ENCODE assay signal across 1 cellular context in genomic region chr5:76657683-76658311, GRCh38.
TF ChIP-seq lines count a peak whose summit lies in the region.

No MANE protein-coding gene starts in this region.

TF ChIP-seq in K562, 482 proteins besides CTCF, POLR2A, EP300 and RAD21 (continued from another document and continues in another):
- TF ChIP-seq ZBTB12 (CRISPR knock-in tag; IDR thresholded peaks at IDR 0.05) (no peak), CEBPG (CRISPR knock-in tag; IDR thresholded peaks at IDR 0.05) (no peak), CEBPG (tag; conservative IDR thresholded peaks at IDR 0.05 in 1 of 2, IDR thresholded peaks at IDR 0.05 in 1 of 2) (no peak), TCF15 (CRISPR knock-in tag; IDR thresholded peaks at IDR 0.05) (no peak), SMARCA4 (IDR thresholded peaks at IDR 0.05) (peak; percentile 99), ATF1 (CRISPR knock-in tag; IDR thresholded peaks at IDR 0.05) (no peak), ATF1 (tag; IDR thresholded peaks at IDR 0.05) (0 out of 2 replicates have a peak, but pooled peaks have one; percentile 31), PRDM10 (IDR thresholded peaks at IDR 0.05; ENCODE audit: partially characterized antibody) (peak; percentile 97), COPS2 (conservative IDR thresholded peaks at IDR 0.05) (no peak), ZNF280B (CRISPR knock-in tag; IDR thresholded peaks at IDR 0.05) (no peak), HIVEP1 (CRISPR knock-in tag; IDR thresholded peaks at IDR 0.05) (no peak), RBM39 (optimal IDR thresholded peaks at IDR 0.05; ENCODE audit: low read depth, low read length) (no peak), ZMIZ1 (IDR thresholded peaks at IDR 0.05; ENCODE audit: low read depth in 2 of 2, low read length in 2 of 2) (peak in 1 of 2 experiments; percentile 97; a peak in 2 of 4 replicates), C11orf30 (IDR thresholded peaks at IDR 0.05; ENCODE audit: low read depth) (no peak), FOXJ3 (CRISPR knock-in tag; IDR thresholded peaks at IDR 0.05) (no peak), KAT2B (IDR thresholded peaks at IDR 0.05; ENCODE audit: low read depth, low read length) (no peak), ZNF584 (CRISPR knock-in tag; IDR thresholded peaks at IDR 0.05; ENCODE audit: low read depth) (peak; percentile 96), ZNF239 (CRISPR knock-in tag; IDR thresholded peaks at IDR 0.05) (peak; percentile 45; the same call in 1 of the 2 replicates), FOXJ2 (tag; IDR thresholded peaks at IDR 0.05) (peak; percentile 59), E2F1 (CRISPR knock-in tag; IDR thresholded peaks at IDR 0.05) (no peak), DIDO1 (tag; IDR thresholded peaks at IDR 0.05; ENCODE audit: low read depth) (no peak), ZNF143 (CRISPR knock-in tag; IDR thresholded peaks at IDR 0.05) (no peak), HNRNPL (IDR thresholded peaks at IDR 0.05; ENCODE audit: low read depth, low read length) (no peak), ZNF655 (CRISPR knock-in tag; IDR thresholded peaks at IDR 0.05) (no peak), RB1 (IDR thresholded peaks at IDR 0.05; ENCODE audit: low read depth) (no peak), E2F4 (CRISPR knock-in tag; IDR thresholded peaks at IDR 0.05; ENCODE audit: low read depth) (no peak), CREB3L1 (IDR thresholded peaks at IDR 0.05; ENCODE audit: borderline replicate concordance, low read depth) (peak; percentile 15; the same call in 1 of the 2 replicates), ZNF449 (CRISPR knock-in tag; IDR thresholded peaks at IDR 0.05) (peak; percentile 72; the same call in 1 of the 2 replicates), KLF16 (IDR thresholded peaks at IDR 0.05) (peak; percentile 99), ZSCAN29 (IDR thresholded peaks at IDR 0.05) (no peak), ZNF263 (CRISPR knock-in tag; IDR thresholded peaks at IDR 0.05; ENCODE audit: borderline replicate concordance) (no peak), TEAD4 (IDR thresholded peaks at IDR 0.05; ENCODE audit: low read length) (peak; percentile 100), TEAD4 (CRISPR knock-in tag; IDR thresholded peaks at IDR 0.05; ENCODE audit: borderline replicate concordance) (no peak), ZNF764 (CRISPR knock-in tag; IDR thresholded peaks at IDR 0.05; ENCODE audit: low read depth) (no peak), CREM (IDR thresholded peaks at IDR 0.05; ENCODE audit: low read depth) (peak; percentile 71), ZBTB17 (CRISPR knock-in tag; IDR thresholded peaks at IDR 0.05) (peak; percentile 75; the same call in 1 of the 2 replicates), ZFP30 (CRISPR knock-in tag; IDR thresholded peaks at IDR 0.05; ENCODE audit: borderline replicate concordance) (no peak), ZNF347 (CRISPR knock-in tag; IDR thresholded peaks at IDR 0.05; ENCODE audit: low read depth) (no peak), NFATC3 (IDR thresholded peaks at IDR 0.05) (peak; percentile 91; the same call in 1 of the 2 replicates), NCOR1 (IDR thresholded peaks at IDR 0.05) (peak; percentile 100)
